In the genomic region with DNA sequence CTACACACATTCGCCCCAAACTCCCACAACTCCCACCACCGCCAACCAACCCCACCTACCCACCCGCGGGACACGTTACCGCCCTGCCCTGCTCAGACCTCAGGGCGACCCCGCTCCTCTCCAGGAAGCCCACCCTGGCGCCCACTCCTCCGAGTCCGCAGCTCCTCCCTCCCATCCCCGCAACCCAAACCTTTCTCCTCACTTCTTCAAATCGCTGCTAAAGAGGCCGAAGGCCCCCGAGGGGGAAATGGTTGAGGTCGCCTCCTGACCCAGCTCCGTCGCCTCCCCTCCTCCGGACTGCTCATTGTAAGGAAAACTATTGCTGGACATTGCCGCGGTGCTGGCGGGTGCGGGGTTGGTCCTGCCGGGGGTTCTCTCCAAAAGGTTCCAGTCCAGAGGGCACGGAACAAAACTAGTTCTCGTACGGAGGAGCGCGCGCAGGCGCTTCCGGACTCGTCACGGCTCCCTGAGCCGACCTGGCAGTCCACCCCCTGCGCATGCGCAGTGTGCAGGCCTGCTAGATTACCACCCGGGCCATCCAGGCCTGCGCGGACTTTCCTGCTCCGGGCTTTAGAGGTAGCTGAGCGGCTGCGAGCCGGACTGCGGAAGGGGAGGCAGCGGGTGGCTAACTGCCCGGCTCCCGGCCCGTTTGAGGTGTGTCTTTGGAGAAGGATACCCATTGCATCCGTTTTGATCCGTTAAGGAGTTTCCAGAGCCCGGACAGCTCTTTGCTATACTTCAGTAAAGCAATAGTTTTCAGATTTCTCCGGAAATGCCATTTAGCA, we compare ENCODE assay signal across 8 cellular contexts. TPM values are rescaled to one million over a fixed set of nuclear protein-coding genes. Genes with fewer than 3 reads are reported as not detected.
DNase-seq lines count a peak whose midpoint lies in the region; ATAC-seq and TF ChIP-seq lines count a peak whose summit lies in the region.

A gene with protein sequence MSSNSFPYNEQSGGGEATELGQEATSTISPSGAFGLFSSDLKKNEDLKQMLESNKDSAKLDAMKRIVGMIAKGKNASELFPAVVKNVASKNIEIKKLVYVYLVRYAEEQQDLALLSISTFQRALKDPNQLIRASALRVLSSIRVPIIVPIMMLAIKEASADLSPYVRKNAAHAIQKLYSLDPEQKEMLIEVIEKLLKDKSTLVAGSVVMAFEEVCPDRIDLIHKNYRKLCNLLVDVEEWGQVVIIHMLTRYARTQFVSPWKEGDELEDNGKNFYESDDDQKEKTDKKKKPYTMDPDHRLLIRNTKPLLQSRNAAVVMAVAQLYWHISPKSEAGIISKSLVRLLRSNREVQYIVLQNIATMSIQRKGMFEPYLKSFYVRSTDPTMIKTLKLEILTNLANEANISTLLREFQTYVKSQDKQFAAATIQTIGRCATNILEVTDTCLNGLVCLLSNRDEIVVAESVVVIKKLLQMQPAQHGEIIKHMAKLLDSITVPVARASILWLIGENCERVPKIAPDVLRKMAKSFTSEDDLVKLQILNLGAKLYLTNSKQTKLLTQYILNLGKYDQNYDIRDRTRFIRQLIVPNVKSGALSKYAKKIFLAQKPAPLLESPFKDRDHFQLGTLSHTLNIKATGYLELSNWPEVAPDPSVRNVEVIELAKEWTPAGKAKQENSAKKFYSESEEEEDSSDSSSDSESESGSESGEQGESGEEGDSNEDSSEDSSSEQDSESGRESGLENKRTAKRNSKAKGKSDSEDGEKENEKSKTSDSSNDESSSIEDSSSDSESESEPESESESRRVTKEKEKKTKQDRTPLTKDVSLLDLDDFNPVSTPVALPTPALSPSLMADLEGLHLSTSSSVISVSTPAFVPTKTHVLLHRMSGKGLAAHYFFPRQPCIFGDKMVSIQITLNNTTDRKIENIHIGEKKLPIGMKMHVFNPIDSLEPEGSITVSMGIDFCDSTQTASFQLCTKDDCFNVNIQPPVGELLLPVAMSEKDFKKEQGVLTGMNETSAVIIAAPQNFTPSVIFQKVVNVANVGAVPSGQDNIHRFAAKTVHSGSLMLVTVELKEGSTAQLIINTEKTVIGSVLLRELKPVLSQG (minus strand): TSS at position 449 of the 785 bp plus-strand sequence. CDS start 119 bp downstream, at position 330.

- DNase-seq in CD14-positive monocyte (ENCODE audit: low spot score) (peak; percentile 99), NCI-H82 (lab: John Stamatoyannopoulos, UW) (peak; percentile 99), dermis blood vessel endothelial cell (peak; percentile 99), left lung (peak; percentile 99 to 100)
- DNase-seq in activated CD4-positive, alpha-beta T cell treated with anti-CD3 and anti-CD28 coated beads, Interleukin-2, amount 50 U/mL, for 48 hours, result peak; percentile 96 to 97
- peak; percentile 95 to 97 for DNase-seq in stimulated activated CD4-positive, alpha-beta T cell treated with anti-CD3 and anti-CD28 coated beads, Interleukin-2, amount 100 ng/mL, for 48 hours

- H3K4me1 Mint-ChIP-seq in CD14-positive monocyte, result peaks cover 45% of the 10 kb centered on the region

- H3K4me3 Mint-ChIP-seq in CD14-positive monocyte, result peak within 1 kb of the TSS; percentile 95 to 99

- H3K36me3 ChIP-seq in left lung, result no peaks in the 10 kb centered on the region

- no peaks in the 10 kb centered on the region for H3K9me3 ChIP-seq in left lung

- peaks cover 3% of the 10 kb centered on the region in 2 donors for H3K36me3 Mint-ChIP-seq in CD14-positive monocyte

- intact Hi-C loops in CD14-positive monocyte (cut with micrococcal nuclease), result loop anchor here (2.0 kb wide), 1 partner anchor 66 kb away; a partner anchor contains a TSS
- intact Hi-C loops in left lung (cut with DNase I), result loop anchor here in 1 of 2 donors (5.0 kb wide), 1 partner anchor 63 kb away; no protein-coding TSS in a partner anchor

- peaks cover 7 to 41% of the 10 kb centered on the region in 2 donors for H3K4me1 ChIP-seq in left lung

- TF ChIP-seq CTCF in CD14-positive monocyte (IDR thresholded peaks at IDR 0.05) (no peak), left lung (IDR thresholded peaks at IDR 0.05) (no peak)

- peak within 1 kb of the TSS; percentile 76 to 95 for H3K4me3 ChIP-seq in left lung

- H3K9me3 Mint-ChIP-seq in CD14-positive monocyte, result peaks cover 0 to 2% (median 0%) of the 10 kb centered on the region in 7 donors

- H3K27ac Mint-ChIP-seq in CD14-positive monocyte, result peak within 1 kb of the TSS; percentile 98 to 100 (median 99)

- H3K27me3 Mint-ChIP-seq in CD14-positive monocyte (ENCODE audit: low read depth in 3 of 3), result peaks cover 5 to 7% (median 6%) of the 10 kb centered on the region in 3 donors

- peak within 1 kb of the TSS; percentile 86 to 95 for H3K27ac ChIP-seq in left lung

- no peaks in the 10 kb centered on the region for H3K27me3 ChIP-seq in left lung

- ATAC-seq in GM19397 (IDR thresholded peaks at IDR 0.05; ENCODE audit: unreplicated experiment) (peak; percentile 86), HG03571 (IDR thresholded peaks at IDR 0.05; ENCODE audit: unreplicated experiment) (peak; percentile 88), left lung (peak; percentile 97)

RNA-seq across cellular contexts. Expression of the gene that starts here (rescaled TPM):
- polyA plus RNA-seq in CD14-positive monocyte, result 10 to 100 TPM; 24.9 to 39.8 TPM
- total RNA-seq in dermis blood vessel endothelial cell, result 41.2 and 63.2 TPM in 2 replicates
- 10 to 100 TPM; 42.4 to 49.3 TPM for total RNA-seq in left lung

Comparison
In these comparisons a context has a peak if more than half of its experiments do, and no peak if none do; other contexts are left out.
1. Peak in every context shown above with its lines: DNase-seq, ATAC-seq, H3K4me3 ChIP-seq and H3K27ac ChIP-seq.